Comparison of ENCODE assay signal across 8 cellular contexts in the genomic region with DNA sequence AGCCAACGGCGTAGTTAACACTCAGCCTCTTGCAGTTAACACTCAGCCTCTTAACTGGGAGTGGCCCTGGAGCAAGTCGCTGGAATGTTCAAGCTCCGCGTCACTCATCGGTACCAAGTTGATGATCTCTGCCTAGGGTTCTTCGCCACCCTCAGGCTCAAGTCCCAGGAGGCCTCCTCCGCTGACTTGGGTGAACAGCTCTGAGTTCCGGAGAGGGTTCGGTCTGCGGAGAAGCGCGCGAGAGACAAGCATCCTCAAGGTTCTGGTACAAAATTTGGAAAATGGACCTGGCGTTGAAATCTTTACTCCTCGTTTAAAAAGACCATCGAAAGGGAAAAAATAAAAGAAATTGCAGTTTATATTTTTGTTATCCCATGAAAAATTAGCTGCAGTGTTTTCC. TPM values are rescaled to one million over a fixed set of nuclear protein-coding genes. Genes with fewer than 3 reads are reported as not detected.
DNase-seq lines count a peak whose midpoint lies in the region; ATAC-seq, FAIRE-seq and TF ChIP-seq lines count a peak whose summit lies in the region.

No MANE protein-coding gene starts in this region.

- no peaks in the 10 kb centered on the region for H3K36me3 Mint-ChIP-seq in activated CD4-positive, alpha-beta memory T cell treated with anti-CD3 and anti-CD28 coated beads, Interleukin-2, amount 10 ng/mL, durations not matched to agents 7 days and 5 days (ENCODE audit: low read depth)
- H3K36me3 Mint-ChIP-seq in glutamatergic neuron (ENCODE audit: unreplicated experiment) (no peaks in the 10 kb centered on the region), osteocyte (ENCODE audit: unreplicated experiment) (no peaks in the 10 kb centered on the region)

- peaks cover 76% of the 10 kb centered on the region for H3K27me3 Mint-ChIP-seq in activated CD4-positive, alpha-beta memory T cell treated with anti-CD3 and anti-CD28 coated beads, Interleukin-2, amount 10 ng/mL, durations not matched to agents 7 days and 5 days
- peaks cover 17% of the 10 kb centered on the region for H3K27me3 Mint-ChIP-seq in glutamatergic neuron (ENCODE audit: unreplicated experiment)
- no peaks in the 10 kb centered on the region for H3K27me3 Mint-ChIP-seq in osteocyte (ENCODE audit: unreplicated experiment)

- no peak for ATAC-seq in GM21447 (IDR thresholded peaks at IDR 0.05; ENCODE audit: unreplicated experiment)

- FAIRE-seq in RCC 7860 (lab: Jason Lieb, UNC), result no peak

- H3K4me3 Mint-ChIP-seq in activated CD4-positive, alpha-beta memory T cell treated with anti-CD3 and anti-CD28 coated beads, Interleukin-2, amount 10 ng/mL, durations not matched to agents 7 days and 5 days, result peak overlapping the region; percentile 47
- H3K4me3 Mint-ChIP-seq in glutamatergic neuron (ENCODE audit: unreplicated experiment), result peak overlapping the region; percentile 90
- peak overlapping the region; percentile 85 for H3K4me3 Mint-ChIP-seq in osteocyte (ENCODE audit: unreplicated experiment)

- no peaks in the 10 kb centered on the region for H3K9me3 Mint-ChIP-seq in activated CD4-positive, alpha-beta memory T cell treated with anti-CD3 and anti-CD28 coated beads, Interleukin-2, amount 10 ng/mL, durations not matched to agents 7 days and 5 days
- H3K9me3 Mint-ChIP-seq in glutamatergic neuron (ENCODE audit: unreplicated experiment), result peaks cover 1% of the 10 kb centered on the region
- H3K9me3 Mint-ChIP-seq in osteocyte (ENCODE audit: unreplicated experiment), result no peaks in the 10 kb centered on the region

- no peak for TF ChIP-seq CTCF in GM20000 (IDR thresholded peaks at IDR 0.05; ENCODE audit: extremely low read depth, missing control alignments)
- TF ChIP-seq CTCF in glutamatergic neuron (IDR thresholded peaks at IDR 0.05; ENCODE audit: partially characterized antibody, unreplicated experiment), result no peak
- TF ChIP-seq CTCF in osteocyte (IDR thresholded peaks at IDR 0.05), result no peak

- H3K4me1 Mint-ChIP-seq in activated CD4-positive, alpha-beta memory T cell treated with anti-CD3 and anti-CD28 coated beads, Interleukin-2, amount 10 ng/mL, durations not matched to agents 7 days and 5 days, result peaks cover 12% of the 10 kb centered on the region
- H3K4me1 Mint-ChIP-seq in glutamatergic neuron (ENCODE audit: low read depth, unreplicated experiment) (peaks cover 3% of the 10 kb centered on the region), osteocyte (ENCODE audit: unreplicated experiment) (peaks cover 49% of the 10 kb centered on the region)

- DNase-seq in GM20000 (ENCODE audit: low spot score) (peak; percentile 24), glutamatergic neuron (no peak), osteocyte (ENCODE audit: extremely low spot score, unreplicated experiment) (no peak), RCC 7860 (ENCODE audit: low spot score) (no peak), amniotic stem cell (lab: John Stamatoyannopoulos, UW) (no peak)
- DNase-seq in activated CD4-positive, alpha-beta memory T cell treated with anti-CD3 and anti-CD28 coated beads, Interleukin-2, amount 10 ng/mL, durations not matched to agents 7 days and 5 days, result no peak
- DNase-seq in stimulated activated CD4-positive, alpha-beta T cell treated with anti-CD3 and anti-CD28 coated beads, Interleukin-4, amount 100 ng/mL, for 4 hours, result no peak

- POLR2A ChIA-PET in activated CD4-positive, alpha-beta memory T cell treated with anti-CD3 and anti-CD28 coated beads, Interleukin-2, amount 10 ng/mL, durations not matched to agents 7 days and 5 days (lab: Charles Lee), result no interaction called here

- no peak overlapping the region for H3K27ac Mint-ChIP-seq in activated CD4-positive, alpha-beta memory T cell treated with anti-CD3 and anti-CD28 coated beads, Interleukin-2, amount 10 ng/mL, durations not matched to agents 7 days and 5 days
- H3K27ac Mint-ChIP-seq in glutamatergic neuron (ENCODE audit: unreplicated experiment), result no peak overlapping the region
- peak overlapping the region; percentile 96 for H3K27ac Mint-ChIP-seq in osteocyte (ENCODE audit: unreplicated experiment)

- CTCF ChIA-PET in activated CD4-positive, alpha-beta memory T cell treated with anti-CD3 and anti-CD28 coated beads, Interleukin-2, amount 10 ng/mL, durations not matched to agents 7 days and 5 days (lab: Charles Lee), result no interaction called here

RNA-seq across cellular contexts. Expression of gene DSP, which starts 0.9 kb away (rescaled TPM):
- total RNA-seq in activated CD4-positive, alpha-beta memory T cell treated with anti-CD3 and anti-CD28 coated beads, Interleukin-2, amount 10 ng/mL, durations not matched to agents 7 days and 5 days, result under 1 TPM; 0.15 to 0.33 TPM
- total RNA-seq in glutamatergic neuron (ENCODE audit: unreplicated experiment) (8.9 TPM), osteocyte (124 and 135 TPM in 2 replicates)

RNA-seq across cellular contexts. Expression of gene SNRNP48, which starts 49.4 kb away (rescaled TPM):
- total RNA-seq in activated CD4-positive, alpha-beta memory T cell treated with anti-CD3 and anti-CD28 coated beads, Interleukin-2, amount 10 ng/mL, durations not matched to agents 7 days and 5 days, result 10 to 100 TPM; 16.5 TPM
- total RNA-seq in glutamatergic neuron (ENCODE audit: unreplicated experiment) (9.5 TPM), osteocyte (12.1 and 14.3 TPM in 2 replicates)

Comparison
In these comparisons a context has a peak if more than half of its experiments do, and no peak if none do; other contexts are left out.
1. RNA of gene DSP, which starts 0.9 kb away (total RNA-seq): 124 to 135 TPM in osteocyte; 8.9 TPM in glutamatergic neuron (single experiment) and 0.15 to 0.33 TPM in activated CD4-positive, alpha-beta memory T cell treated with anti-CD3 and anti-CD28 coated beads, Interleukin-2, amount 10 ng/mL, durations not matched to agents 7 days and 5 days; every median in the first group is over 10 times any median in the second.
2. Peak in every context shown above with its lines, with median percentiles within 50 percentile points of each other: H3K4me3 Mint-ChIP-seq.